ENCODE assay signal across 9 cellular contexts in the genomic region with DNA sequence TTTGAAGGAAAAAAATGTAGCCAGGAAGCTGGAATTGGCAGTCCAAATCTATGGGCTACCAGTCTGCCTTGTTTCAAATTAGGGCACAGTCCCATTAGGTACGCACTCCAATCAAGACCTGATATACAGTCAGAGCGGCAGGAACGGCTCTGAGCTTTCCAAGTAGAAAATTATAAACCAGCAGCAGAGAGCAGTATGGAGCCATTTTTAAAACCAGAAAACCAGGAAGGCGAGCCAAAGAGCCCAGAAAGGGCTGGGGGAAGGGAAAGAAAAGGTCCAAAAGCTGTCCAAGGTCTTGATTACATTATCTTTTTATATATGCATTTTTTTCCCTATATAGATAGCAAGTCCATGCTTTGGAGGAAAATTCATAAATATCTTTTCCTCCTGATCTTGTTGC.
DNase-seq lines count a peak whose midpoint lies in the region; ATAC-seq, FAIRE-seq and TF ChIP-seq lines count a peak whose summit lies in the region.
"Had no signal": no experiment of that assay in that cellular context is flagged by ENCODE, and none has a peak within 500 bp of the region (broad histone marks: within the 10 kb centered on the region; RNA-seq: fewer than 3 reads in every experiment).

No MANE protein-coding gene starts in this region.

- H3K9me3 Mint-ChIP-seq in chondrocyte (ENCODE audit: low read depth), result no peaks in the 10 kb centered on the region
- peaks cover 3% of the 10 kb centered on the region for H3K9me3 Mint-ChIP-seq in activated naive CD8-positive, alpha-beta T cell treated with anti-CD3 and anti-CD28 coated beads for 36 hours

- H3K27me3 Mint-ChIP-seq in chondrocyte (ENCODE audit: low read depth), result peaks cover 10% of the 10 kb centered on the region
- no peaks in the 10 kb centered on the region for H3K27me3 Mint-ChIP-seq in activated naive CD8-positive, alpha-beta T cell treated with anti-CD3 and anti-CD28 coated beads for 36 hours

- no peak overlapping the region for H3K4me3 Mint-ChIP-seq in chondrocyte (ENCODE audit: unreplicated experiment)
- no peak overlapping the region for H3K4me3 Mint-ChIP-seq in activated naive CD8-positive, alpha-beta T cell treated with anti-CD3 and anti-CD28 coated beads for 36 hours

- no peak for FAIRE-seq in RCC 7860 (lab: Jason Lieb, UNC)

- DNase-seq in ELF-1 (ENCODE audit: low read depth, low spot score) (peak; percentile 53), NCI-H1417 treated with DMSO at 0.1 percent for 48 hours (lab: John Stamatoyannopoulos, UW) (peak; percentile 23), chondrocyte (ENCODE audit: low spot score) (no peak), mucosa of gallbladder (ENCODE audit: low spot score) (peak; percentile 37), RCC 7860 (ENCODE audit: low spot score) (no peak), GM20000 (ENCODE audit: low spot score) (no peak)
- no peak for DNase-seq in activated naive CD8-positive, alpha-beta T cell treated with anti-CD3 and anti-CD28 coated beads for 36 hours
- DNase-seq: stomach had no signal

- no peak for ATAC-seq in GM18505 (IDR thresholded peaks at IDR 0.05; ENCODE audit: unreplicated experiment)

- H3K27ac Mint-ChIP-seq in chondrocyte (ENCODE audit: unreplicated experiment), result no peak overlapping the region
- H3K27ac Mint-ChIP-seq in activated naive CD8-positive, alpha-beta T cell treated with anti-CD3 and anti-CD28 coated beads for 36 hours, result no peak overlapping the region

- H3K36me3 Mint-ChIP-seq in chondrocyte (ENCODE audit: low read depth), result no peaks in the 10 kb centered on the region
- no peaks in the 10 kb centered on the region for H3K36me3 Mint-ChIP-seq in activated naive CD8-positive, alpha-beta T cell treated with anti-CD3 and anti-CD28 coated beads for 36 hours

- TF ChIP-seq POLR2A in GM18505 (IDR thresholded peaks at IDR 0.05; ENCODE audit: borderline replicate concordance, extremely low read depth, insufficient read depth, insufficient read length), result no peak

- no peaks in the 10 kb centered on the region for H3K4me1 Mint-ChIP-seq in chondrocyte (ENCODE audit: low read depth)
- peaks cover 3% of the 10 kb centered on the region for H3K4me1 Mint-ChIP-seq in activated naive CD8-positive, alpha-beta T cell treated with anti-CD3 and anti-CD28 coated beads for 36 hours

- TF ChIP-seq CTCF in chondrocyte (IDR thresholded peaks at IDR 0.05) (peak; percentile 53), GM20000 (IDR thresholded peaks at IDR 0.05; ENCODE audit: extremely low read depth, missing control alignments) (no peak)

Comparison
In these comparisons a context has a peak if more than half of its experiments do, and no peak if none do; other contexts are left out.
1. DNase-seq: peak in ELF-1 (single experiment), NCI-H1417 treated with DMSO at 0.1 percent for 48 hours (single experiment) and mucosa of gallbladder (single experiment); none in chondrocyte (single experiment), RCC 7860 (single experiment), GM20000 (single experiment) and activated naive CD8-positive, alpha-beta T cell treated with anti-CD3 and anti-CD28 coated beads for 36 hours (single experiment).